In the genomic region with DNA sequence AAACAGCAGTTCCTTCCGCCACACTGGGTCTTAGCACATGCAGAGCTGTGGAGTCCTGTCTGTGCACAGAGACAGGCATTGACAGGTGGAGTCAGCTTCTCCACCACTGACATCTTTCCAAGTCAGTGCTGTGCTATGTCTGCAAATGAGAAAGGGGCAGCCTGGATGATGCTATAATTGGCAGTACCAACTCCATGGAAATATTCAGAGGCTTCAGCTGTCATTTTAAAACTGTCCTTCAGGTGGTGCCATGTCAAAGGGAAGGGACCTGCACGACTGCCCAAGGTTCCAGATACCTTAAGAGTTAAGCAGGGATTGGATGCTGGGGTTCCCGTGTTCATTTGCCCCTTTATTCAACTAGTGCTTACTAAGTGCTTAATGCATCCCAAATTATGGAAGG, we compare ENCODE assay signal across 11 cellular contexts.
DNase-seq lines count a peak whose midpoint lies in the region; ATAC-seq and TF ChIP-seq lines count a peak whose summit lies in the region.
"Had no signal": no experiment of that assay in that cellular context is flagged by ENCODE, and none has a peak within 500 bp of the region (broad histone marks: within the 10 kb centered on the region; RNA-seq: fewer than 3 reads in every experiment).

No MANE protein-coding gene starts in this region.

- H3K27me3 Mint-ChIP-seq in neural progenitor cell (ENCODE audit: insufficient read depth, low read depth) = no peaks in the 10 kb centered on the region

- no peak overlapping the region for H3K4me3 Mint-ChIP-seq in neural progenitor cell

- H3K4me1 Mint-ChIP-seq in neural progenitor cell = peaks cover 9% of the 10 kb centered on the region

- H3K36me3 Mint-ChIP-seq in neural progenitor cell = no peaks in the 10 kb centered on the region

- in situ Hi-C loops in brain microvascular endothelial cell (cut with HindIII; ENCODE audit: low pct_ligation_motif_present, low sequenced_read_pairs) = no loop called here

- TF ChIP-seq CTCF in brain microvascular endothelial cell (IDR thresholded peaks at IDR 0.05; ENCODE audit: low read depth, low read length, missing control alignments) = peak; percentile 21
- peak; percentile 38 for TF ChIP-seq CTCF in neural progenitor cell (IDR thresholded peaks at IDR 0.05)

- H3K4me3 ChIP-seq in brain microvascular endothelial cell (ENCODE audit: low read depth, low read length) = no peak overlapping the region
- H3K4me3 ChIP-seq in neural progenitor cell = no peak overlapping the region

- peak; percentile 21 to 35 for DNase-seq in NCI-H526 (lab: John Stamatoyannopoulos, UW)
- DNase-seq in NCI-H526 treated with DMSO at 0.1 percent for 48 hours (lab: John Stamatoyannopoulos, UW) = no peak
- peak; percentile 7 for DNase-seq in M059J (ENCODE audit: low read depth)
- DNase-seq in brain microvascular endothelial cell = no peak
- no peak for DNase-seq in neural progenitor cell (ENCODE audit: low spot score)
- DNase-seq in AG08395 (ENCODE audit: low spot score) = no peak
- DNase-seq in GF-D8 (lab: John Stamatoyannopoulos, UW) = no peak
- DNase-seq: midbrain; stimulated activated CD4-positive, alpha-beta T cell treated with anti-CD3 and anti-CD28 coated beads, Interleukin-4, amount 100 ng/mL, for 4 hours had no signal

- H3F3A ChIP-seq in neural progenitor cell (ENCODE audit: low read depth) = peaks cover 19% of the 10 kb centered on the region

- H3K4me1 ChIP-seq in neural progenitor cell = no peaks in the 10 kb centered on the region

- H3K4me2 ChIP-seq in neural progenitor cell = no peak overlapping the region

- H2AFZ ChIP-seq in neural progenitor cell (replicated peaks) = no peak overlapping the region

- no peak overlapping the region for H3K27ac Mint-ChIP-seq in neural progenitor cell

- no peak for ATAC-seq in GM21576 (IDR thresholded peaks at IDR 0.05; ENCODE audit: unreplicated experiment)

- H3K9me3 ChIP-seq in neural progenitor cell (ENCODE audit: low read depth) = no peaks in the 10 kb centered on the region

- H3K9me3 Mint-ChIP-seq in neural progenitor cell = peaks cover 6% of the 10 kb centered on the region

- H4K20me1 ChIP-seq in neural progenitor cell (ENCODE audit: low read depth) = no peaks in the 10 kb centered on the region

- H3K27ac ChIP-seq in brain microvascular endothelial cell (no peak overlapping the region), neural progenitor cell (no peak overlapping the region)
- H3K27ac ChIP-seq: epithelial cell of prostate had no signal

- H3K27me3 ChIP-seq in brain microvascular endothelial cell (replicated peaks) = no peaks in the 10 kb centered on the region
- H3K27me3 ChIP-seq in neural progenitor cell = no peaks in the 10 kb centered on the region

- H3K9ac ChIP-seq in neural progenitor cell = no peak overlapping the region

- no peaks in the 10 kb centered on the region for H3K79me2 ChIP-seq in neural progenitor cell (ENCODE audit: low read depth)

- H3K36me3 ChIP-seq in brain microvascular endothelial cell (replicated peaks) (no peaks in the 10 kb centered on the region), neural progenitor cell (no peaks in the 10 kb centered on the region)

Comparison
In these comparisons a context has a peak if more than half of its experiments do, and no peak if none do; other contexts are left out.
1. DNase-seq: peak in NCI-H526 (2 of 2) and M059J (single experiment); none in NCI-H526 treated with DMSO at 0.1 percent for 48 hours (single experiment), brain microvascular endothelial cell (single experiment), neural progenitor cell (single experiment), AG08395 (single experiment) and GF-D8 (single experiment).